22 cellular contexts compared by ENCODE assay signal in the genomic region with DNA sequence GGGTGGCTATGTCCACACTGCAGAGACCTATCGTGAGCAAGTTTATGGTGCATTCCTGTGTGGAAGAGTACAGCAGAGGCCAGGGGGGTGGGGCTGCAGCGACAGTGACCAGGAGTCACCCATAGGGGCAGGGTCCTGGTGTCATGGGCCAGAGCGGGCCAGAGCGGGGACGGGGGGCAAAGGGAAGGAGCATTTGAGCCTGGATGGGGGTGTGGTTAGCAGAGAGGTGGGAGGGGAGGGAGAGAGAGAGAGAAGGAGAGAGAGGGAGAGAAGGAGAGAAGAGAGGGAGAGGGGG. TPM values are rescaled to one million over a fixed set of nuclear protein-coding genes. Genes with fewer than 3 reads are reported as not detected.
A peak's percentile ranks its signal among the peaks of the same experiment; 100 is the strongest.
DNase-seq lines count a peak whose midpoint lies in the region; ATAC-seq, FAIRE-seq and TF ChIP-seq lines count a peak whose summit lies in the region.
"Had no signal": no experiment of that assay in that cellular context is flagged by ENCODE, and none has a peak within 500 bp of the region (broad histone marks: within the 10 kb centered on the region; RNA-seq: fewer than 3 reads in every experiment).

No MANE protein-coding gene starts in this region.

- peaks cover 14% of the 10 kb centered on the region for H3K79me2 ChIP-seq in GM23338 (replicated peaks; ENCODE audit: insufficient read depth)
- no peaks in the 10 kb centered on the region for H3K79me2 ChIP-seq in neural progenitor cell (ENCODE audit: low read depth)

- H3K27ac Mint-ChIP-seq in GM23338 (no peak overlapping the region), neural progenitor cell (no peak overlapping the region)
- H3K27ac Mint-ChIP-seq: T-cell had no signal

- TF ChIP-seq CTCF in GM23338 (conservative IDR thresholded peaks at IDR 0.05; ENCODE audit: low read depth in 2 of 2) (peak in 1 of 2 experiments; percentile 23; a peak in 1 of 4 replicates), neural progenitor cell (IDR thresholded peaks at IDR 0.05) (peak; percentile 31), breast epithelium (IDR thresholded peaks at IDR 0.05) (no peak), lower lobe of right lung (IDR thresholded peaks at IDR 0.05) (no peak)

- H3K9me3 ChIP-seq in iPS-20b (ENCODE audit: insufficient read depth, low read depth, low read length) (no peaks in the 10 kb centered on the region), neural progenitor cell (ENCODE audit: low read depth) (no peaks in the 10 kb centered on the region), breast epithelium (no peaks in the 10 kb centered on the region), lower lobe of right lung (no peaks in the 10 kb centered on the region)
- H3K9me3 ChIP-seq: BE2C, HAP-1 had no signal

- H3K4me3 Mint-ChIP-seq in GM23338 (peak overlapping the region; percentile 34; the same call in 1 of the 3 replicates), neural progenitor cell (no peak overlapping the region)
- H3K4me3 Mint-ChIP-seq: T-cell had no signal

- no peaks in the 10 kb centered on the region for H3K27me3 ChIP-seq in GM23338 (ENCODE audit: insufficient read depth)
- H3K27me3 ChIP-seq in iPS-20b (ENCODE audit: insufficient read depth, low read length), result no peaks in the 10 kb centered on the region
- no peaks in the 10 kb centered on the region for H3K27me3 ChIP-seq in neural progenitor cell
- peaks cover 0 to 56% of the 10 kb centered on the region in 2 donors for H3K27me3 ChIP-seq in breast epithelium
- peaks cover 33% of the 10 kb centered on the region for H3K27me3 ChIP-seq in lower lobe of right lung (ENCODE audit: low read depth)
- H3K27me3 ChIP-seq: BE2C had no signal

- H3K4me1 ChIP-seq in GM23338 (ENCODE audit: insufficient read depth) (no peaks in the 10 kb centered on the region; the same call in 1 of the 2 replicates), iPS-20b (ENCODE audit: insufficient read depth, low read length) (no peaks in the 10 kb centered on the region), neural progenitor cell (peaks cover 7% of the 10 kb centered on the region), breast epithelium (no peaks in the 10 kb centered on the region), lower lobe of right lung (no peaks in the 10 kb centered on the region)
- H3K4me1 ChIP-seq: BE2C, HAP-1 had no signal

- H3K36me3 ChIP-seq in GM23338 (ENCODE audit: insufficient read depth), result no peaks in the 10 kb centered on the region
- no peaks in the 10 kb centered on the region for H3K36me3 ChIP-seq in iPS-20b (ENCODE audit: insufficient read depth, low read depth, low read length)
- H3K36me3 ChIP-seq in neural progenitor cell, result no peaks in the 10 kb centered on the region
- H3K36me3 ChIP-seq in breast epithelium, result no peaks in the 10 kb centered on the region
- no peaks in the 10 kb centered on the region for H3K36me3 ChIP-seq in lower lobe of right lung
- H3K36me3 ChIP-seq: BE2C, HAP-1 had no signal

- FAIRE-seq in H54 (lab: Jason Lieb, UNC), result no peak
- FAIRE-seq: GM19239 had no signal

- TF ChIP-seq POLR2A in breast epithelium (IDR thresholded peaks at IDR 0.05) (no peak), H54 (IDR thresholded peaks at IDR 0.05; ENCODE audit: low read depth, low read length) (no peak)

- ATAC-seq in GM23338 (peak; percentile 70), lower lobe of right lung (no peak)
- ATAC-seq: T-cell had no signal

- H4K20me1 ChIP-seq in GM23338 (replicated peaks; ENCODE audit: insufficient read depth), result no peaks in the 10 kb centered on the region
- peaks cover 35% of the 10 kb centered on the region for H4K20me1 ChIP-seq in neural progenitor cell (ENCODE audit: low read depth)

- H2AFZ ChIP-seq in GM23338 (no peak overlapping the region), neural progenitor cell (replicated peaks) (no peak overlapping the region)
- H2AFZ ChIP-seq: PC-9 had no signal

- H3K36me3 Mint-ChIP-seq in GM23338 (ENCODE audit: low read depth) (no peaks in the 10 kb centered on the region), neural progenitor cell (no peaks in the 10 kb centered on the region)
- H3K36me3 Mint-ChIP-seq: T-cell had no signal

- H3F3A ChIP-seq in GM23338 (replicated peaks; ENCODE audit: low read depth) (no peaks in the 10 kb centered on the region), neural progenitor cell (ENCODE audit: low read depth) (no peaks in the 10 kb centered on the region)

- DNase-seq in GM23338 (ENCODE audit: low spot score) (peak; percentile 66), HuH-7 (ENCODE audit: low spot score) (peak; percentile 61), neural progenitor cell (ENCODE audit: low spot score) (peak; percentile 38), breast epithelium (ENCODE audit: low spot score in 2 of 2) (no peak), H54 (ENCODE audit: insufficient read length, low spot score) (no peak), lower lobe of right lung (no peak)
- DNase-seq: BE2C, DMS79, MM.1S, NCI-H1092, NCI-H1436 treated with DMSO at 0.1 percent for 48 hours, NCI-H2029, NCI-H2227 treated with DMSO at 0.1 percent for 48 hours, NCI-H510A, NCI-H748 treated with DMSO at 0.1 percent for 48 hours, PC-9, SIG-M5, T-cell had no signal

- H3K27me3 Mint-ChIP-seq in GM23338 (ENCODE audit: insufficient read depth, low read depth, poor library complexity) (peaks cover 16% of the 10 kb centered on the region), neural progenitor cell (ENCODE audit: insufficient read depth, low read depth) (peaks cover 4% of the 10 kb centered on the region)

- H3K4me1 Mint-ChIP-seq in GM23338 (peaks cover 28% of the 10 kb centered on the region), neural progenitor cell (peaks cover 2% of the 10 kb centered on the region)
- H3K4me1 Mint-ChIP-seq: T-cell had no signal

- H3K9me3 Mint-ChIP-seq in GM23338, result no peaks in the 10 kb centered on the region; the same call in 2 of the 3 replicates
- H3K9me3 Mint-ChIP-seq in neural progenitor cell, result no peaks in the 10 kb centered on the region
- H3K9me3 Mint-ChIP-seq: T-cell had no signal

- intact Hi-C loops in breast epithelium (cut with DNase I; ENCODE audit: low total_unique reads) (no loop called here), lower lobe of right lung (cut with DNase I) (no loop called here)

- H3K9me2 ChIP-seq in GM23338 (ENCODE audit: insufficient read depth), result no peaks in the 10 kb centered on the region

- H3K4me3 ChIP-seq in GM23338, result no peak overlapping the region
- H3K4me3 ChIP-seq in iPS-20b (ENCODE audit: low read length), result no peak overlapping the region
- H3K4me3 ChIP-seq in neural progenitor cell, result no peak overlapping the region
- H3K4me3 ChIP-seq in breast epithelium, result no peak overlapping the region
- H3K4me3 ChIP-seq in lower lobe of right lung, result no peak overlapping the region
- H3K4me3 ChIP-seq: HAP-1, PC-9 had no signal

- H3K4me2 ChIP-seq in GM23338 (peak overlapping the region; percentile 68), neural progenitor cell (no peak overlapping the region)
- H3K4me2 ChIP-seq: PC-9 had no signal

- H3K27ac ChIP-seq in GM23338 (ENCODE audit: low read depth), result no peak overlapping the region
- H3K27ac ChIP-seq in iPS-20b (ENCODE audit: low read length), result no peak overlapping the region
- no peak overlapping the region for H3K27ac ChIP-seq in neural progenitor cell
- no peak overlapping the region for H3K27ac ChIP-seq in breast epithelium
- H3K27ac ChIP-seq in lower lobe of right lung, result no peak overlapping the region
- H3K27ac ChIP-seq: PC-9, RWPE1 had no signal

- H3K9ac ChIP-seq in iPS-20b (ENCODE audit: low read depth, low read length) (peak overlapping the region; percentile 37; the same call in 1 of the 2 replicates), neural progenitor cell (no peak overlapping the region)

TF ChIP-seq in GM23338, 12 proteins besides CTCF, POLR2A, EP300 and RAD21 (continues in another document):
- TF ChIP-seq EZH2 (IDR thresholded peaks at IDR 0.05; ENCODE audit: low read depth, unreplicated experiment) (no peak), EZH2phosphoT487 (IDR thresholded peaks at IDR 0.05; ENCODE audit: unreplicated experiment) (no peak), ETS1 (IDR thresholded peaks at IDR 0.05) (no peak), NANOG (IDR thresholded peaks at IDR 0.05; ENCODE audit: borderline replicate concordance) (no peak), POLR2AphosphoS5 (IDR thresholded peaks at IDR 0.05; ENCODE audit: low read depth) (no peak)

RNA-seq across cellular contexts. Expression of gene JPH3, which starts 17.8 kb away (rescaled TPM):
- 35.2 and 38.3 TPM in 2 replicates for total RNA-seq in GM23338 (2014; rRNA removed; shearing (Covaris generic))
- 8.4 and 8.8 TPM in 2 replicates for polyA plus RNA-seq in GM23338 (2016; fragmentation: Nextera tagmentation; extraction: Ambion mirVana)
- 7.1 and 19.4 TPM in 2 replicates for total RNA-seq in neural progenitor cell (ENCODE audit: low replicate concordance)
- total RNA-seq in breast epithelium, result under 1 TPM in 1 of 3 donors, not detected in 2; 0.33 TPM
- total RNA-seq in lower lobe of right lung, result 0.12 TPM
- total RNA-seq: PC-9, T-cell had no signal

Comparison
In these comparisons a context has a peak if more than half of its experiments do, and no peak if none do; other contexts are left out.
1. DNase-seq: peak in GM23338 (single experiment), HuH-7 (single experiment) and neural progenitor cell (single experiment); none in breast epithelium (0 of 2), H54 (single experiment) and lower lobe of right lung (single experiment).